10 cellular contexts compared by ENCODE assay signal in genomic region chr5:80837679-80838078, GRCh38.
A peak's percentile ranks its signal among the peaks of the same experiment; 100 is the strongest.
DNase-seq lines count a peak whose midpoint lies in the region; ATAC-seq and TF ChIP-seq lines count a peak whose summit lies in the region.
"Had no signal": no experiment of that assay in that cellular context is flagged by ENCODE, and none has a peak within 500 bp of the region (broad histone marks: within the 10 kb centered on the region; RNA-seq: fewer than 3 reads in every experiment).

No MANE protein-coding gene starts in this region.

- peak overlapping the region; percentile 77 to 84 for H3K27ac Mint-ChIP-seq in natural killer cell treated with Interleukin-12 subunit alpha and Interleukin-12 subunit beta and Interleukin-15 and Interleukin-18, amount 100 ng/mL, for 72 hours

- H3K4me1 Mint-ChIP-seq in natural killer cell treated with Interleukin-12 subunit alpha and Interleukin-12 subunit beta and Interleukin-15 and Interleukin-18, amount 100 ng/mL, for 72 hours (ENCODE audit: low read depth in 2 of 2): peaks cover 45 to 54% of the 10 kb centered on the region in 2 donors

- ATAC-seq in activated CD4-positive, CD25-positive, alpha-beta regulatory T cell treated with anti-CD3 and anti-CD28 coated beads, Interleukin-2, amount 50 U/mL, for 24 hours: peak; percentile 73 to 74
- ATAC-seq in GM21423 (IDR thresholded peaks at IDR 0.05; ENCODE audit: unreplicated experiment): peak; percentile 88
- peak; percentile 97 for ATAC-seq in HG03175 (IDR thresholded peaks at IDR 0.05; ENCODE audit: unreplicated experiment)
- peak; percentile 99 for ATAC-seq in natural killer cell treated with Interleukin-12 subunit alpha and Interleukin-12 subunit beta and Interleukin-15 and Interleukin-18, amount 100 ng/mL, for 72 hours

- no peaks in the 10 kb centered on the region for H3K9me3 Mint-ChIP-seq in natural killer cell treated with Interleukin-12 subunit alpha and Interleukin-12 subunit beta and Interleukin-15 and Interleukin-18, amount 100 ng/mL, for 72 hours

- TF ChIP-seq CTCF in foreskin fibroblast (IDR thresholded peaks at IDR 0.05; ENCODE audit: low read depth, low read length): no peak

- no peak overlapping the region for H3K4me3 ChIP-seq in foreskin fibroblast (ENCODE audit: low read depth in 1 of 2, low read length in 2 of 2)

- H3K4me3 Mint-ChIP-seq in natural killer cell treated with Interleukin-12 subunit alpha and Interleukin-12 subunit beta and Interleukin-15 and Interleukin-18, amount 100 ng/mL, for 72 hours: peak overlapping the region; percentile 64

- no peak for DNase-seq in activated CD4-positive, CD25-positive, alpha-beta regulatory T cell treated with anti-CD3 and anti-CD28 coated beads, Interleukin-2, amount 50 U/mL, for 72 hours
- peak; percentile 82 for DNase-seq in natural killer cell treated with Interleukin-12 subunit alpha and Interleukin-12 subunit beta and Interleukin-15 and Interleukin-18, amount 100 ng/mL, for 72 hours (ENCODE audit: low spot score)
- no peak for DNase-seq in foreskin melanocyte
- DNase-seq in foreskin fibroblast: no peak
- no peak for DNase-seq in NOMO-1 treated with dmso at 0.1 percent for 144 hours (lab: John Stamatoyannopoulos, UW; ENCODE audit: unreplicated experiment)
- DNase-seq: 8988T, Karpas-422 had no signal

- no peaks in the 10 kb centered on the region for H3K27me3 Mint-ChIP-seq in natural killer cell treated with Interleukin-12 subunit alpha and Interleukin-12 subunit beta and Interleukin-15 and Interleukin-18, amount 100 ng/mL, for 72 hours

- peaks cover 17% of the 10 kb centered on the region for H3K36me3 Mint-ChIP-seq in natural killer cell treated with Interleukin-12 subunit alpha and Interleukin-12 subunit beta and Interleukin-15 and Interleukin-18, amount 100 ng/mL, for 72 hours
